ENCODE assay signal across 16 cellular contexts in the genomic region with DNA sequence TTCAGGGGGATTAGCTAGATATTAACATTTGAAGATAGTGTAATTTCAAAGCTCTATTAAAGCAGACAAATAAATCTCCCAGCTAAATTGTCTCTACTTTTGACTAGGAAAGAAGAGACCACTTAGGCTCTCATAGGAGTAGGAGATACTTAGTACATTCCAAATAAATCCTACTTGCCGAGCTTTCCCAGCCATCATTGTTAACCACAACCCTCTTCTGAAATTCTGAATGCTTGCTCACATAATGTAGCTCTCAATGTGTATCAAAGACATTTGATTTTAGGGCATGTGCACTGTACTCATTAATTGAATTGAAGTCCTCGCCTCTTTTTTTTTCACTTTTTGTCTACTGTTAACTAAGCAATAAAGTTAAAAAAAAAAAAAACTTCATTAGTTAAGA.
A peak's percentile ranks its signal among the peaks of the same experiment; 100 is the strongest.
DNase-seq lines count a peak whose midpoint lies in the region; ATAC-seq and TF ChIP-seq lines count a peak whose summit lies in the region.
"Had no signal": no experiment of that assay in that cellular context is flagged by ENCODE, and none has a peak within 500 bp of the region (broad histone marks: within the 10 kb centered on the region; RNA-seq: fewer than 3 reads in every experiment).

No MANE protein-coding gene starts in this region.

- no peak for TF ChIP-seq CTCF in osteoblast (IDR thresholded peaks at IDR 0.05; ENCODE audit: extremely low read depth, low read depth, low read length)

- H3K27ac ChIP-seq in cingulate gyrus (ENCODE audit: low read depth, low read length) (peak overlapping the region; percentile 32), osteoblast (ENCODE audit: low read depth, low read length) (no peak overlapping the region)
- no peak overlapping the region for H3K27ac ChIP-seq in effector memory CD4-positive, alpha-beta T cell (ENCODE audit: insufficient read depth, low read length, poor library complexity, severe bottlenecking)

- no peaks in the 10 kb centered on the region for H3K79me2 ChIP-seq in osteoblast (ENCODE audit: insufficient read depth, low read length)

- DNase-seq in astrocyte of the hippocampus (ENCODE audit: low read depth, low spot score) (peak; percentile 54), osteoblast (ENCODE audit: insufficient read length, low spot score, missing footprints) (peak; percentile 1), HuH-7 (ENCODE audit: low spot score) (no peak)
- DNase-seq in effector memory CD4-positive, alpha-beta T cell: no peak
- DNase-seq: C1 segment of cervical spinal cord; Calu3; CD4-positive, alpha-beta memory T cell; COR-L47; DMS53; DMS79 treated with DMSO at 0.1 percent for 48 hours; GF-D8; H9 had no signal

- H3K4me3 ChIP-seq in osteoblast (ENCODE audit: insufficient read depth, low read length): no peak overlapping the region
- no peak overlapping the region for H3K4me3 ChIP-seq in effector memory CD4-positive, alpha-beta T cell (ENCODE audit: insufficient read depth, low read depth, low read length, poor library complexity, severe bottlenecking)
- H3K4me3 ChIP-seq: GM23338 had no signal

- ATAC-seq in GM18870 (IDR thresholded peaks at IDR 0.05; ENCODE audit: unreplicated experiment): no peak
- ATAC-seq: GM23338, HCT116 had no signal

- H2AFZ ChIP-seq in osteoblast (ENCODE audit: low read length): no peak overlapping the region

- no peaks in the 10 kb centered on the region for H3K27me3 ChIP-seq in osteoblast (ENCODE audit: insufficient read depth, low read length)
- no peaks in the 10 kb centered on the region for H3K27me3 ChIP-seq in effector memory CD4-positive, alpha-beta T cell (replicated peaks; ENCODE audit: control insufficient read depth, insufficient read depth, low read length, poor library complexity, severe bottlenecking)

- H4K20me1 ChIP-seq in osteoblast (ENCODE audit: insufficient read depth, low read length): no peaks in the 10 kb centered on the region

- H3K9me3 ChIP-seq in osteoblast (ENCODE audit: low read depth, low read length): no peaks in the 10 kb centered on the region
- H3K9me3 ChIP-seq in effector memory CD4-positive, alpha-beta T cell (ENCODE audit: control insufficient read depth, low read length): no peaks in the 10 kb centered on the region

- H3K4me2 ChIP-seq in osteoblast (ENCODE audit: insufficient read depth, low read length): no peak overlapping the region
- H3K4me2 ChIP-seq: GM23338 had no signal

- no peaks in the 10 kb centered on the region for H3K36me3 ChIP-seq in osteoblast (ENCODE audit: insufficient read depth, low read length)
- no peaks in the 10 kb centered on the region for H3K36me3 ChIP-seq in effector memory CD4-positive, alpha-beta T cell (ENCODE audit: control insufficient read depth, insufficient read depth, low read length)

- no peaks in the 10 kb centered on the region for H3K4me1 ChIP-seq in osteoblast (ENCODE audit: insufficient read depth, low read length)
- no peaks in the 10 kb centered on the region for H3K4me1 ChIP-seq in effector memory CD4-positive, alpha-beta T cell (ENCODE audit: control insufficient read depth, insufficient read depth, low read length, poor library complexity, severe bottlenecking)

Comparison
In these comparisons a context has a peak if more than half of its experiments do, and no peak if none do; other contexts are left out.
1. DNase-seq: peak in astrocyte of the hippocampus (single experiment) and osteoblast (single experiment); none in effector memory CD4-positive, alpha-beta T cell (0 of 3) and HuH-7 (single experiment).